In the genomic region with DNA sequence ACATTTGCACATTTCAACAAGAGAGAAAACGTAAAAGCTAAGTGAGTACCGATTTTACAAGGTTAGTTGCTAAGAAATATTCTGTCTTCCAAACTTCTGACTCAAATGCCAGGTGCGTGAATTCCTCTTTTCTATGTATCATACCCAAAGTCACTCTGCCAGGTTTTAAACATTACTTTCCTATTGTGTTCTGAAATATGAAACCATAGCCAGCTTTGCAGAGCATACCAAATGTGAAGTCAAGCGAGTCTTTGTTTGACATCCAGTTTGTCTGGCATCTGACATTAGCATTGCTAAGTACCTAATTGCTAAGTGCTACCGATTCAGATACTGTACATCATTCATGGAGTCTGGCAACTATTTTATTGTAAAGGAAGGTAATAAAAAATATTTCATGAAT, we compare ENCODE assay signal across 2 cellular contexts.
A peak's percentile ranks its signal among the peaks of the same experiment; 100 is the strongest.
TF ChIP-seq lines count a peak whose summit lies in the region.

No MANE protein-coding gene starts in this region.

TF ChIP-seq in SK-N-SH, 30 proteins besides CTCF, POLR2A, EP300 and RAD21:
- TF ChIP-seq CHD2 (IDR thresholded peaks at IDR 0.05; ENCODE audit: low read length, partially characterized antibody) (no peak), TCF12 (IDR thresholded peaks at IDR 0.05) (0 out of 2 replicates have a peak, but pooled peaks have one; percentile 15), YY1 (IDR thresholded peaks at IDR 0.05; ENCODE audit: low read depth) (no peak), SMC3 (IDR thresholded peaks at IDR 0.05; ENCODE audit: low read depth, low read length) (no peak), EZH2phosphoT487 (IDR thresholded peaks at IDR 0.05; ENCODE audit: borderline replicate concordance, low read depth) (no peak), FOXJ3 (CRISPR knock-in tag; IDR thresholded peaks at IDR 0.05) (no peak)
- TF ChIP-seq, protein P1, sequence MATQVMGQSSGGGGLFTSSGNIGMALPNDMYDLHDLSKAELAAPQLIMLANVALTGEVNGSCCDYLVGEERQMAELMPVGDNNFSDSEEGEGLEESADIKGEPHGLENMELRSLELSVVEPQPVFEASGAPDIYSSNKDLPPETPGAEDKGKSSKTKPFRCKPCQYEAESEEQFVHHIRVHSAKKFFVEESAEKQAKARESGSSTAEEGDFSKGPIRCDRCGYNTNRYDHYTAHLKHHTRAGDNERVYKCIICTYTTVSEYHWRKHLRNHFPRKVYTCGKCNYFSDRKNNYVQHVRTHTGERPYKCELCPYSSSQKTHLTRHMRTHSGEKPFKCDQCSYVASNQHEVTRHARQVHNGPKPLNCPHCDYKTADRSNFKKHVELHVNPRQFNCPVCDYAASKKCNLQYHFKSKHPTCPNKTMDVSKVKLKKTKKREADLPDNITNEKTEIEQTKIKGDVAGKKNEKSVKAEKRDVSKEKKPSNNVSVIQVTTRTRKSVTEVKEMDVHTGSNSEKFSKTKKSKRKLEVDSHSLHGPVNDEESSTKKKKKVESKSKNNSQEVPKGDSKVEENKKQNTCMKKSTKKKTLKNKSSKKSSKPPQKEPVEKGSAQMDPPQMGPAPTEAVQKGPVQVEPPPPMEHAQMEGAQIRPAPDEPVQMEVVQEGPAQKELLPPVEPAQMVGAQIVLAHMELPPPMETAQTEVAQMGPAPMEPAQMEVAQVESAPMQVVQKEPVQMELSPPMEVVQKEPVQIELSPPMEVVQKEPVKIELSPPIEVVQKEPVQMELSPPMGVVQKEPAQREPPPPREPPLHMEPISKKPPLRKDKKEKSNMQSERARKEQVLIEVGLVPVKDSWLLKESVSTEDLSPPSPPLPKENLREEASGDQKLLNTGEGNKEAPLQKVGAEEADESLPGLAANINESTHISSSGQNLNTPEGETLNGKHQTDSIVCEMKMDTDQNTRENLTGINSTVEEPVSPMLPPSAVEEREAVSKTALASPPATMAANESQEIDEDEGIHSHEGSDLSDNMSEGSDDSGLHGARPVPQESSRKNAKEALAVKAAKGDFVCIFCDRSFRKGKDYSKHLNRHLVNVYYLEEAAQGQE (IDR thresholded peaks at IDR 0.05; ENCODE audit: low read depth, low read length) = no peak

TF ChIP-seq in HepG2, 621 proteins besides CTCF, POLR2A, EP300 and RAD21 (continued from another document):
- no peak for TF ChIP-seq ZBTB8A (CRISPR knock-in tag; IDR thresholded peaks at IDR 0.05; ENCODE audit: borderline replicate concordance, low read depth)
